In genomic region chr17:39695089-39695474, GRCh38 we compare ENCODE assay signal across 31 cellular contexts. TPM values are rescaled to one million over a fixed set of nuclear protein-coding genes. Genes with fewer than 3 reads are reported as not detected.
A peak's percentile ranks its signal among the peaks of the same experiment; 100 is the strongest.
DNase-seq lines count a peak whose midpoint lies in the region; ATAC-seq and TF ChIP-seq lines count a peak whose summit lies in the region.
"Had no signal": no experiment of that assay in that cellular context is flagged by ENCODE, and none has a peak within 500 bp of the region (broad histone marks: within the 10 kb centered on the region; RNA-seq: fewer than 3 reads in every experiment).

No MANE protein-coding gene starts in this region.

- H4K20me1 ChIP-seq in neural progenitor cell (ENCODE audit: low read depth): no peaks in the 10 kb centered on the region

- TF ChIP-seq POLR2A in Peyer's patch (IDR thresholded peaks at IDR 0.05): no peak

- TF ChIP-seq CTCF in Peyer's patch (IDR thresholded peaks at IDR 0.05) (no peak), neural progenitor cell (IDR thresholded peaks at IDR 0.05) (no peak), CD14-positive monocyte (IDR thresholded peaks at IDR 0.05) (no peak)

- H3K27me3 Mint-ChIP-seq in neural progenitor cell (ENCODE audit: insufficient read depth, low read depth): peaks cover 5% of the 10 kb centered on the region
- H3K27me3 Mint-ChIP-seq in CD14-positive monocyte (ENCODE audit: low read depth in 3 of 3): peaks cover 23 to 33% (median 32%) of the 10 kb centered on the region in 3 donors
- peaks cover 13 to 15% of the 10 kb centered on the region in 2 donors for H3K27me3 Mint-ChIP-seq in stimulated activated naive B cell treated with anti-CD40 and anti-IgM and Interleukin-4, amounts not matched to agents 10 μg/mL and 1 μg/mL and 100 μg/mL, for 72 hours

- H3K9me3 Mint-ChIP-seq in neural progenitor cell (no peaks in the 10 kb centered on the region), CD14-positive monocyte (peaks cover 0 to 8% (median 5%) of the 10 kb centered on the region in 7 donors)
- no peaks in the 10 kb centered on the region for H3K9me3 Mint-ChIP-seq in stimulated activated naive B cell treated with anti-CD40 and anti-IgM and Interleukin-4, amounts not matched to agents 10 μg/mL and 1 μg/mL and 100 μg/mL, for 72 hours
- H3K9me3 Mint-ChIP-seq: activated CD4-positive, alpha-beta memory T cell treated with anti-CD3 and anti-CD28 coated beads for 36 hours; effector memory CD8-positive, alpha-beta T cell had no signal

- H3K4me2 ChIP-seq in neural progenitor cell: peak overlapping the region; percentile 80

- no peaks in the 10 kb centered on the region for H3K27me3 ChIP-seq in Peyer's patch
- no peaks in the 10 kb centered on the region for H3K27me3 ChIP-seq in neural progenitor cell

- H3K4me3 Mint-ChIP-seq in neural progenitor cell (no peak overlapping the region), CD14-positive monocyte (no peak overlapping the region)
- no peak overlapping the region for H3K4me3 Mint-ChIP-seq in stimulated activated naive B cell treated with anti-CD40 and anti-IgM and Interleukin-4, amounts not matched to agents 10 μg/mL and 1 μg/mL and 100 μg/mL, for 72 hours
- H3K4me3 Mint-ChIP-seq: activated CD4-positive, alpha-beta memory T cell treated with anti-CD3 and anti-CD28 coated beads for 36 hours; effector memory CD8-positive, alpha-beta T cell; IgD-negative memory B cell had no signal

- no peaks in the 10 kb centered on the region for H3K9me3 ChIP-seq in Peyer's patch
- H3K9me3 ChIP-seq in neural progenitor cell (ENCODE audit: low read depth): no peaks in the 10 kb centered on the region
- H3K9me3 ChIP-seq: adrenal gland, esophagus squamous epithelium, lower lobe of right lung, neutrophil, psoas muscle had no signal

- no peak for ATAC-seq in stimulated activated naive B cell treated with anti-CD40 and anti-IgM and Interleukin-4, amounts not matched to agents 10 μg/mL and 1 μg/mL and 100 μg/mL, for 72 hours (replicated peaks)
- ATAC-seq: effector memory CD8-positive, alpha-beta T cell; GM12878; lower lobe of right lung; psoas muscle had no signal

- H3K79me2 ChIP-seq in neural progenitor cell (ENCODE audit: low read depth): peaks cover 14% of the 10 kb centered on the region

- intact Hi-C loops in CD14-positive monocyte (cut with micrococcal nuclease): no loop called here

- DNase-seq in ELF-1 (ENCODE audit: low read depth, low spot score): peak; percentile 45
- DNase-seq in Peyer's patch: no peak
- peak; percentile 96 for DNase-seq in islet precursor cell
- peak; percentile 47 for DNase-seq in neural progenitor cell (ENCODE audit: low spot score)
- no peak for DNase-seq in CD14-positive monocyte (ENCODE audit: low spot score)
- no peak for DNase-seq in stimulated activated naive B cell treated with anti-CD40 and anti-IgM and Interleukin-4, amounts not matched to agents 10 μg/mL and 1 μg/mL and 100 μg/mL, for 72 hours
- no peak for DNase-seq in activated T-cell treated with anti-CD3 and anti-CD28 coated beads, Interleukin-2, amount 50 U/mL, for 48 hours
- DNase-seq in DMS153 (lab: John Stamatoyannopoulos, UW): no peak
- DNase-seq: ACHN; activated CD4-positive, alpha-beta memory T cell treated with anti-CD3 and anti-CD28 coated beads for 36 hours; activated CD4-positive, CD25-positive, alpha-beta regulatory T cell; adrenal gland; COR-L47; DND-41; effector memory CD8-positive, alpha-beta T cell; esophagus squamous epithelium; GOT3; hippocampal formation; lower lobe of right lung; NCI-H2081; NCI-H774; OCI-M1; Right ventricle myocardium superior; substantia nigra had no signal

- H3K4me1 Mint-ChIP-seq in neural progenitor cell: peaks cover 40% of the 10 kb centered on the region
- H3K4me1 Mint-ChIP-seq in CD14-positive monocyte: peaks cover 4% of the 10 kb centered on the region
- H3K4me1 Mint-ChIP-seq in stimulated activated naive B cell treated with anti-CD40 and anti-IgM and Interleukin-4, amounts not matched to agents 10 μg/mL and 1 μg/mL and 100 μg/mL, for 72 hours: peaks cover 3 to 6% of the 10 kb centered on the region in 2 donors

- H3K27ac Mint-ChIP-seq in neural progenitor cell: peak overlapping the region; percentile 74
- H3K27ac Mint-ChIP-seq in CD14-positive monocyte: no peak overlapping the region
- no peak overlapping the region for H3K27ac Mint-ChIP-seq in stimulated activated naive B cell treated with anti-CD40 and anti-IgM and Interleukin-4, amounts not matched to agents 10 μg/mL and 1 μg/mL and 100 μg/mL, for 72 hours
- H3K27ac Mint-ChIP-seq: activated CD4-positive, alpha-beta memory T cell treated with anti-CD3 and anti-CD28 coated beads for 36 hours; effector memory CD8-positive, alpha-beta T cell; IgD-negative memory B cell had no signal

- H3K27ac ChIP-seq in Peyer's patch (peak overlapping the region in 3 of 4 donors; percentile 53 to 80 (median 75)), neural progenitor cell (peak overlapping the region; percentile 77)
- H3K27ac ChIP-seq: adrenal gland, esophagus squamous epithelium, HL-60, lower lobe of right lung, neutrophil, psoas muscle had no signal

- H3K4me1 ChIP-seq in Peyer's patch (peaks cover 0 to 12% (median 0%) of the 10 kb centered on the region in 4 donors), neural progenitor cell (peaks cover 34% of the 10 kb centered on the region)
- H3K4me1 ChIP-seq: adrenal gland had no signal

- H3K36me3 ChIP-seq in Peyer's patch (no peaks in the 10 kb centered on the region), neural progenitor cell (no peaks in the 10 kb centered on the region)
- H3K36me3 ChIP-seq: adrenal gland, esophagus squamous epithelium, lower lobe of right lung, neutrophil had no signal

- H3K4me3 ChIP-seq in Peyer's patch (no peak overlapping the region), neural progenitor cell (no peak overlapping the region)
- H3K4me3 ChIP-seq: adrenal gland, esophagus squamous epithelium, GM12878, lower lobe of right lung, psoas muscle had no signal

- H3K36me3 Mint-ChIP-seq in neural progenitor cell (peaks cover 2% of the 10 kb centered on the region), CD14-positive monocyte (peaks cover 3 to 5% of the 10 kb centered on the region in 2 donors)
- H3K36me3 Mint-ChIP-seq in stimulated activated naive B cell treated with anti-CD40 and anti-IgM and Interleukin-4, amounts not matched to agents 10 μg/mL and 1 μg/mL and 100 μg/mL, for 72 hours: peaks cover 25 to 38% of the 10 kb centered on the region in 2 donors
- H3K36me3 Mint-ChIP-seq: activated CD4-positive, alpha-beta memory T cell treated with anti-CD3 and anti-CD28 coated beads for 36 hours had no signal

- H2AFZ ChIP-seq in neural progenitor cell (replicated peaks): no peak overlapping the region

- H3F3A ChIP-seq in neural progenitor cell (ENCODE audit: low read depth): peaks cover 49% of the 10 kb centered on the region

- H3K9ac ChIP-seq in neural progenitor cell: no peak overlapping the region

RNA-seq across cellular contexts. Expression of gene ERBB2, which starts 4.8 kb away (rescaled TPM):
- total RNA-seq in Peyer's patch: 100 to 1,000 TPM; 104 to 339 (median 247) TPM
- 75.2 and 116 TPM in 2 replicates for total RNA-seq in neural progenitor cell (ENCODE audit: low replicate concordance)
- polyA plus RNA-seq in CD14-positive monocyte: under 1 TPM in 1 of 2 donors, not detected in 1; 0.17 TPM

RNA-seq across cellular contexts. Expression of gene PGAP3, which starts 7.2 kb away (rescaled TPM):
- total RNA-seq in Peyer's patch (10 to 100 TPM; 15.7 to 72.3 (median 65.1) TPM), neural progenitor cell (ENCODE audit: low replicate concordance) (6.6 and 26.1 TPM in 2 replicates)
- 1 to 10 TPM; 8.3 to 9.2 TPM for polyA plus RNA-seq in CD14-positive monocyte

RNA-seq across cellular contexts. Expression of gene PNMT, which starts 26.8 kb away (rescaled TPM):
- 10 to 100 TPM in 1 of 4 donors, 1 to 10 TPM in 3; 1.4 to 28.1 (median 1.8) TPM for total RNA-seq in Peyer's patch
- 0.28 TPM in 1 of 2 replicates, not detected in the other for total RNA-seq in neural progenitor cell (ENCODE audit: low replicate concordance)
- not detected for polyA plus RNA-seq in CD14-positive monocyte
- total RNA-seq: activated CD4-positive, alpha-beta memory T cell treated with anti-CD3 and anti-CD28 coated beads for 36 hours; GM12878; MCF 10A had no signal
- polyA plus RNA-seq: BJ, GM12878, IgD-negative memory B cell had no signal

RNA-seq across cellular contexts. Expression of gene TCAP, which starts 29.9 kb away (rescaled TPM):
- total RNA-seq in Peyer's patch: 1 to 10 TPM in 2 of 4 donors, under 1 TPM in 1, not detected in 1; 0.53 to 1.9 (median 1.1) TPM
- total RNA-seq in neural progenitor cell (ENCODE audit: low replicate concordance): 0.19 and 1.3 TPM in 2 replicates
- not detected for polyA plus RNA-seq in CD14-positive monocyte
- polyA plus RNA-seq: IgD-negative memory B cell had no signal

RNA-seq across cellular contexts. Expression of gene MIEN1, which starts 35.2 kb away (rescaled TPM):
- total RNA-seq in Peyer's patch: 10 to 100 TPM; 44.6 to 74.9 (median 57.9) TPM
- 20.1 and 27.6 TPM in 2 replicates for total RNA-seq in neural progenitor cell (ENCODE audit: low replicate concordance)
- 100 to 1,000 TPM; 124 to 141 TPM for polyA plus RNA-seq in CD14-positive monocyte

Comparison
In these comparisons a context has a peak if more than half of its experiments do, and no peak if none do; other contexts are left out.
1. DNase-seq: peak in ELF-1 (single experiment), islet precursor cell (single experiment) and neural progenitor cell (single experiment); none in Peyer's patch (0 of 3), CD14-positive monocyte (single experiment), stimulated activated naive B cell treated with anti-CD40 and anti-IgM and Interleukin-4, amounts not matched to agents 10 μg/mL and 1 μg/mL and 100 μg/mL, for 72 hours (single experiment), activated T-cell treated with anti-CD3 and anti-CD28 coated beads, Interleukin-2, amount 50 U/mL, for 48 hours (0 of 2) and DMS153 (single experiment).